ENCODE assay signal across 1 cellular context in genomic region chr2:21033237-21034155, GRCh38.
TF ChIP-seq lines count a peak whose summit lies in the region.

No MANE protein-coding gene starts in this region.

TF ChIP-seq in HepG2, 621 proteins besides CTCF, POLR2A, EP300 and RAD21 (continued from another document and continues in another):
- no peak for TF ChIP-seq ZNF318 (CRISPR knock-in tag; IDR thresholded peaks at IDR 0.05)
- no peak for TF ChIP-seq ZNF749 (CRISPR knock-in tag; IDR thresholded peaks at IDR 0.05; ENCODE audit: borderline replicate concordance)
- TF ChIP-seq HOXA3 (CRISPR knock-in tag; IDR thresholded peaks at IDR 0.05) = no peak
- no peak for TF ChIP-seq CREB1 (IDR thresholded peaks at IDR 0.05)
- TF ChIP-seq CREB1 (CRISPR knock-in tag; IDR thresholded peaks at IDR 0.05) = no peak
- TF ChIP-seq ZNF777 (CRISPR knock-in tag; IDR thresholded peaks at IDR 0.05) = no peak
- no peak for TF ChIP-seq KLF9 (CRISPR knock-in tag; IDR thresholded peaks at IDR 0.05; ENCODE audit: low read depth)
- TF ChIP-seq SMARCC2 (IDR thresholded peaks at IDR 0.05) = no peak
- TF ChIP-seq KDM3A (CRISPR knock-in tag; IDR thresholded peaks at IDR 0.05; ENCODE audit: low read depth) = no peak
- no peak; the same call in 1 of the 2 replicates for TF ChIP-seq ZNF331 (CRISPR knock-in tag; IDR thresholded peaks at IDR 0.05)
- no peak for TF ChIP-seq ZHX2 (IDR thresholded peaks at IDR 0.05; ENCODE audit: low read depth)
- TF ChIP-seq ZHX2 (CRISPR knock-in tag; IDR thresholded peaks at IDR 0.05; ENCODE audit: borderline replicate concordance) = no peak
- no peak for TF ChIP-seq NFE2L1 (CRISPR knock-in tag; IDR thresholded peaks at IDR 0.05; ENCODE audit: borderline replicate concordance)
- TF ChIP-seq HNRNPUL1 (IDR thresholded peaks at IDR 0.05; ENCODE audit: low read depth, low read length) = no peak
- TF ChIP-seq TEAD2 (CRISPR knock-in tag; IDR thresholded peaks at IDR 0.05) = no peak
- TF ChIP-seq NR2F6 (IDR thresholded peaks at IDR 0.05) = no peak
- TF ChIP-seq NR2F6 (CRISPR knock-in tag; IDR thresholded peaks at IDR 0.05) = 0 out of 2 replicates have a peak, but pooled peaks have one; percentile 4
- no peak for TF ChIP-seq ZNF547 (CRISPR knock-in tag; IDR thresholded peaks at IDR 0.05)
- TF ChIP-seq HNRNPLL (IDR thresholded peaks at IDR 0.05; ENCODE audit: low read depth, low read length, poor library complexity, severe bottlenecking) = no peak
- TF ChIP-seq ZFP82 (CRISPR knock-in tag; IDR thresholded peaks at IDR 0.05; ENCODE audit: borderline replicate concordance) = no peak
- peak; percentile 47; the same call in 1 of the 2 replicates for TF ChIP-seq ZGPAT (CRISPR knock-in tag; IDR thresholded peaks at IDR 0.05)
- TF ChIP-seq FOXP4 (CRISPR knock-in tag; IDR thresholded peaks at IDR 0.05) = no peak
- TF ChIP-seq ZNF687 (CRISPR knock-in tag; IDR thresholded peaks at IDR 0.05) = no peak
- no peak for TF ChIP-seq RARA (CRISPR knock-in tag; IDR thresholded peaks at IDR 0.05)
- no peak for TF ChIP-seq ZNF740 (CRISPR knock-in tag; IDR thresholded peaks at IDR 0.05)
- TF ChIP-seq ZNF280D (CRISPR knock-in tag; IDR thresholded peaks at IDR 0.05) = no peak
- no peak for TF ChIP-seq CHD4 (IDR thresholded peaks at IDR 0.05; ENCODE audit: borderline replicate concordance, low read length)
- no peak for TF ChIP-seq RXRA (CRISPR knock-in tag; IDR thresholded peaks at IDR 0.05)
- peak; percentile 50; the same call in 1 of the 2 replicates for TF ChIP-seq ZC3H13 (CRISPR knock-in tag; IDR thresholded peaks at IDR 0.05)
- peak; percentile 47 for TF ChIP-seq POLR2G (IDR thresholded peaks at IDR 0.05; ENCODE audit: low read depth, low read length)
